In genomic region chrX:120244735-120245498, GRCh38 we compare ENCODE assay signal across 8 cellular contexts. TPM values are rescaled to one million over a fixed set of nuclear protein-coding genes. Genes with fewer than 3 reads are reported as not detected.
A peak's percentile ranks its signal among the peaks of the same experiment; 100 is the strongest.
DNase-seq lines count a peak whose midpoint lies in the region; ATAC-seq and TF ChIP-seq lines count a peak whose summit lies in the region.

No MANE protein-coding gene starts in this region.

- H3K9me3 ChIP-seq in SU-DHL-6 (ENCODE audit: insufficient read depth, low read length) (no peaks in the 10 kb centered on the region), adipocyte (ENCODE audit: control insufficient read depth, low read length) (no peaks in the 10 kb centered on the region), aorta (ENCODE audit: control insufficient read depth, low read length) (no peaks in the 10 kb centered on the region)

- H3K4me3 ChIP-seq in GM08714 (ENCODE audit: low read length) = peak overlapping the region; percentile 69
- peak overlapping the region; percentile 71 for H3K4me3 ChIP-seq in SU-DHL-6 (ENCODE audit: insufficient read depth, low read length, poor library complexity, severe bottlenecking)
- H3K4me3 ChIP-seq in adipocyte (ENCODE audit: low read length) = peak overlapping the region; percentile 96
- peak overlapping the region; percentile 6 to 98 for H3K4me3 ChIP-seq in aorta (ENCODE audit: low read length in 2 of 2)

- no peaks in the 10 kb centered on the region for H3K36me3 ChIP-seq in SU-DHL-6 (ENCODE audit: low read length)
- no peaks in the 10 kb centered on the region for H3K36me3 ChIP-seq in adipocyte (ENCODE audit: control insufficient read depth, insufficient read depth, low read length, severe bottlenecking)
- no peaks in the 10 kb centered on the region for H3K36me3 ChIP-seq in aorta (ENCODE audit: control insufficient read depth in 1 of 2, insufficient read depth in 2 of 2, low read length in 1 of 2)

- H3K4me2 ChIP-seq in SU-DHL-6 (ENCODE audit: low read depth, low read length, poor library complexity, severe bottlenecking) = peak overlapping the region; percentile 85

- no peaks in the 10 kb centered on the region for H3K79me2 ChIP-seq in SU-DHL-6 (ENCODE audit: insufficient read depth, low read length)

- H2AFZ ChIP-seq in SU-DHL-6 (ENCODE audit: low read depth, low read length, severe bottlenecking) = peak overlapping the region; percentile 98

- peaks cover 5% of the 10 kb centered on the region for H3K4me1 ChIP-seq in adipocyte (ENCODE audit: control insufficient read depth, insufficient read depth, low read length)
- no peaks in the 10 kb centered on the region for H3K4me1 ChIP-seq in aorta (ENCODE audit: control insufficient read depth in 1 of 2, insufficient read depth in 2 of 2, low read length in 2 of 2)

- peak; percentile 39 for DNase-seq in NAMALWA (ENCODE audit: low spot score)
- peak; percentile 72 for DNase-seq in adipocyte (ENCODE audit: low read depth)
- DNase-seq in left cardiac atrium = peak; percentile 65
- DNase-seq in posterior cingulate gyrus = peak; percentile 26 to 92 (median 44)
- peak; percentile 77 to 84 for DNase-seq in aorta

- no peaks in the 10 kb centered on the region for H4K20me1 ChIP-seq in SU-DHL-6 (ENCODE audit: low read depth, low read length)

- H3K9ac ChIP-seq in SU-DHL-6 (ENCODE audit: low read length) = peak overlapping the region; percentile 70
- H3K9ac ChIP-seq in adipocyte (ENCODE audit: low read length) = peak overlapping the region; percentile 86

- no peaks in the 10 kb centered on the region; the same call in 1 of the 2 replicates for H3F3A ChIP-seq in SU-DHL-6 (ENCODE audit: insufficient read depth)

- H3K9me2 ChIP-seq in SU-DHL-6 (replicated peaks; ENCODE audit: insufficient read depth, low read length) = no peaks in the 10 kb centered on the region

- 1 to 35% methylated on average over 43 of the region's 43 CpGs for WGBS in aorta, 2 donors

- no peak overlapping the region for H3K27ac ChIP-seq in SU-DHL-6 (ENCODE audit: low read depth, low read length)
- H3K27ac ChIP-seq in aorta (ENCODE audit: low read depth in 1 of 2, low read length in 2 of 2) = peak overlapping the region in 1 of 2 donors; percentile 92

- no peak for TF ChIP-seq CTCF in SU-DHL-6 (IDR thresholded peaks at IDR 0.05; ENCODE audit: insufficient read depth, low read length, poor library complexity, severe bottlenecking)

- ATAC-seq in HG02571 (IDR thresholded peaks at IDR 0.05; ENCODE audit: unreplicated experiment) (peak; percentile 68), left cardiac atrium (peak; percentile 90 to 91), aorta (ENCODE audit: low FRiP score) (peak; percentile 90)

- intact Hi-C loops in left cardiac atrium (cut with DNase I) = loop anchor here in 1 of 2 donors (10.0 kb wide), 1 partner anchor 200 kb away; no protein-coding TSS in a partner anchor
- intact Hi-C loops in posterior cingulate gyrus (cut with DNase I) = loop anchor here (10.0 kb wide), 1 partner anchor 320 kb away; the partner anchor contains the start of gene CUL4B
- intact Hi-C loops in aorta (cut with DNase I) = no loop called here

- H3K27me3 ChIP-seq in SU-DHL-6 (ENCODE audit: low read length) (no peaks in the 10 kb centered on the region), adipocyte (replicated peaks; ENCODE audit: control insufficient read depth, insufficient read depth, low read length) (peaks cover 4% of the 10 kb centered on the region), aorta (ENCODE audit: control insufficient read depth in 1 of 2, insufficient read depth in 2 of 2, low read length in 1 of 2) (no peaks in the 10 kb centered on the region)

RNA-seq across cellular contexts. Expression of gene ZBTB33, which starts 5.7 kb away (rescaled TPM):
- 1 to 10 TPM; 5.9 to 7.7 TPM for total RNA-seq in left cardiac atrium
- total RNA-seq in aorta = 10 to 100 TPM in 1 of 2 donors, 1 to 10 TPM in 1; 7.9 to 12.1 TPM
- polyA plus RNA-seq in aorta = 1 to 10 TPM; 2.6 to 3.4 TPM
